ENCODE assay signal across 1 cellular context in the genomic region with DNA sequence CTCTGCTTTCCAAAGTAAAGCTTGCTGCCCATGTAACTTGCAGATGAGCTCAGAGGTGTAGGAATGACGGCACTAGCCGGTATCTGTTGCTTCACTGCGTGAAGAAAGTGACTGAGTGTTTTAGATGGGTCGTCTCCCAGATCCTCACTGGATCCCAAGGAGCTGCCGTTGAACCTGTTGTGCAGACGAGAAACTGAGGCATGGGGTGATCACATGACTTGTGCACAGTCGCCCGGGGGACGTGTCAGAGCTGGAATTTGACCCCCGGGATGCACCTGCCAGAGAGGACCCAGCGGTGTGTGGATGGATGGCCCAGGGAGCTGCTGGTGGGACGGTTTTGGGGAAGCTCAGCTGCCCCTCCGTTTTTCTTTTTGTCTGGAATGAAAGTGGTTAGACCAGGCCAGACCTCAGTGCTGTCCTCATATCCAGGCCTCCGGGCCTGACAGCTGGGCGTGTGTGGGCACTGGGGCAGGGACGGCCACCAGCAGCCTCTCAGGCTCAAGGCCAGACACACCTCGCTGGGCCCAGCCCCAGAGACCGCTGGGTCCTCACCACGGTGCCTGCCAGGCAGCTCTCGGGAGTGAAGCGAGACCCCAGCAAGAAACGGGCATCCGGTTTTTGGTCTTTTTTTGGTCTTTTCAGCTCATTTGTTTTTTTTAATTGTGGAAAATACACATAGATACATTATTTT.
TF ChIP-seq lines count a peak whose summit lies in the region.

No MANE protein-coding gene starts in this region.

TF ChIP-seq in GM23338, 12 proteins besides CTCF, POLR2A, EP300 and RAD21 (continued from another document):
- TF ChIP-seq, protein P1, sequence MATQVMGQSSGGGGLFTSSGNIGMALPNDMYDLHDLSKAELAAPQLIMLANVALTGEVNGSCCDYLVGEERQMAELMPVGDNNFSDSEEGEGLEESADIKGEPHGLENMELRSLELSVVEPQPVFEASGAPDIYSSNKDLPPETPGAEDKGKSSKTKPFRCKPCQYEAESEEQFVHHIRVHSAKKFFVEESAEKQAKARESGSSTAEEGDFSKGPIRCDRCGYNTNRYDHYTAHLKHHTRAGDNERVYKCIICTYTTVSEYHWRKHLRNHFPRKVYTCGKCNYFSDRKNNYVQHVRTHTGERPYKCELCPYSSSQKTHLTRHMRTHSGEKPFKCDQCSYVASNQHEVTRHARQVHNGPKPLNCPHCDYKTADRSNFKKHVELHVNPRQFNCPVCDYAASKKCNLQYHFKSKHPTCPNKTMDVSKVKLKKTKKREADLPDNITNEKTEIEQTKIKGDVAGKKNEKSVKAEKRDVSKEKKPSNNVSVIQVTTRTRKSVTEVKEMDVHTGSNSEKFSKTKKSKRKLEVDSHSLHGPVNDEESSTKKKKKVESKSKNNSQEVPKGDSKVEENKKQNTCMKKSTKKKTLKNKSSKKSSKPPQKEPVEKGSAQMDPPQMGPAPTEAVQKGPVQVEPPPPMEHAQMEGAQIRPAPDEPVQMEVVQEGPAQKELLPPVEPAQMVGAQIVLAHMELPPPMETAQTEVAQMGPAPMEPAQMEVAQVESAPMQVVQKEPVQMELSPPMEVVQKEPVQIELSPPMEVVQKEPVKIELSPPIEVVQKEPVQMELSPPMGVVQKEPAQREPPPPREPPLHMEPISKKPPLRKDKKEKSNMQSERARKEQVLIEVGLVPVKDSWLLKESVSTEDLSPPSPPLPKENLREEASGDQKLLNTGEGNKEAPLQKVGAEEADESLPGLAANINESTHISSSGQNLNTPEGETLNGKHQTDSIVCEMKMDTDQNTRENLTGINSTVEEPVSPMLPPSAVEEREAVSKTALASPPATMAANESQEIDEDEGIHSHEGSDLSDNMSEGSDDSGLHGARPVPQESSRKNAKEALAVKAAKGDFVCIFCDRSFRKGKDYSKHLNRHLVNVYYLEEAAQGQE (IDR thresholded peaks at IDR 0.05; ENCODE audit: unreplicated experiment): no peak
- no peak for TF ChIP-seq ZNF114 (CRISPR knock-in tag; IDR thresholded peaks at IDR 0.05)
- TF ChIP-seq STAT1 (IDR thresholded peaks at IDR 0.05; ENCODE audit: unreplicated experiment): no peak
- TF ChIP-seq NANOG (IDR thresholded peaks at IDR 0.05; ENCODE audit: borderline replicate concordance): no peak
- no peak for TF ChIP-seq POLR2AphosphoS5 (IDR thresholded peaks at IDR 0.05; ENCODE audit: low read depth)
- TF ChIP-seq, protein P2, sequence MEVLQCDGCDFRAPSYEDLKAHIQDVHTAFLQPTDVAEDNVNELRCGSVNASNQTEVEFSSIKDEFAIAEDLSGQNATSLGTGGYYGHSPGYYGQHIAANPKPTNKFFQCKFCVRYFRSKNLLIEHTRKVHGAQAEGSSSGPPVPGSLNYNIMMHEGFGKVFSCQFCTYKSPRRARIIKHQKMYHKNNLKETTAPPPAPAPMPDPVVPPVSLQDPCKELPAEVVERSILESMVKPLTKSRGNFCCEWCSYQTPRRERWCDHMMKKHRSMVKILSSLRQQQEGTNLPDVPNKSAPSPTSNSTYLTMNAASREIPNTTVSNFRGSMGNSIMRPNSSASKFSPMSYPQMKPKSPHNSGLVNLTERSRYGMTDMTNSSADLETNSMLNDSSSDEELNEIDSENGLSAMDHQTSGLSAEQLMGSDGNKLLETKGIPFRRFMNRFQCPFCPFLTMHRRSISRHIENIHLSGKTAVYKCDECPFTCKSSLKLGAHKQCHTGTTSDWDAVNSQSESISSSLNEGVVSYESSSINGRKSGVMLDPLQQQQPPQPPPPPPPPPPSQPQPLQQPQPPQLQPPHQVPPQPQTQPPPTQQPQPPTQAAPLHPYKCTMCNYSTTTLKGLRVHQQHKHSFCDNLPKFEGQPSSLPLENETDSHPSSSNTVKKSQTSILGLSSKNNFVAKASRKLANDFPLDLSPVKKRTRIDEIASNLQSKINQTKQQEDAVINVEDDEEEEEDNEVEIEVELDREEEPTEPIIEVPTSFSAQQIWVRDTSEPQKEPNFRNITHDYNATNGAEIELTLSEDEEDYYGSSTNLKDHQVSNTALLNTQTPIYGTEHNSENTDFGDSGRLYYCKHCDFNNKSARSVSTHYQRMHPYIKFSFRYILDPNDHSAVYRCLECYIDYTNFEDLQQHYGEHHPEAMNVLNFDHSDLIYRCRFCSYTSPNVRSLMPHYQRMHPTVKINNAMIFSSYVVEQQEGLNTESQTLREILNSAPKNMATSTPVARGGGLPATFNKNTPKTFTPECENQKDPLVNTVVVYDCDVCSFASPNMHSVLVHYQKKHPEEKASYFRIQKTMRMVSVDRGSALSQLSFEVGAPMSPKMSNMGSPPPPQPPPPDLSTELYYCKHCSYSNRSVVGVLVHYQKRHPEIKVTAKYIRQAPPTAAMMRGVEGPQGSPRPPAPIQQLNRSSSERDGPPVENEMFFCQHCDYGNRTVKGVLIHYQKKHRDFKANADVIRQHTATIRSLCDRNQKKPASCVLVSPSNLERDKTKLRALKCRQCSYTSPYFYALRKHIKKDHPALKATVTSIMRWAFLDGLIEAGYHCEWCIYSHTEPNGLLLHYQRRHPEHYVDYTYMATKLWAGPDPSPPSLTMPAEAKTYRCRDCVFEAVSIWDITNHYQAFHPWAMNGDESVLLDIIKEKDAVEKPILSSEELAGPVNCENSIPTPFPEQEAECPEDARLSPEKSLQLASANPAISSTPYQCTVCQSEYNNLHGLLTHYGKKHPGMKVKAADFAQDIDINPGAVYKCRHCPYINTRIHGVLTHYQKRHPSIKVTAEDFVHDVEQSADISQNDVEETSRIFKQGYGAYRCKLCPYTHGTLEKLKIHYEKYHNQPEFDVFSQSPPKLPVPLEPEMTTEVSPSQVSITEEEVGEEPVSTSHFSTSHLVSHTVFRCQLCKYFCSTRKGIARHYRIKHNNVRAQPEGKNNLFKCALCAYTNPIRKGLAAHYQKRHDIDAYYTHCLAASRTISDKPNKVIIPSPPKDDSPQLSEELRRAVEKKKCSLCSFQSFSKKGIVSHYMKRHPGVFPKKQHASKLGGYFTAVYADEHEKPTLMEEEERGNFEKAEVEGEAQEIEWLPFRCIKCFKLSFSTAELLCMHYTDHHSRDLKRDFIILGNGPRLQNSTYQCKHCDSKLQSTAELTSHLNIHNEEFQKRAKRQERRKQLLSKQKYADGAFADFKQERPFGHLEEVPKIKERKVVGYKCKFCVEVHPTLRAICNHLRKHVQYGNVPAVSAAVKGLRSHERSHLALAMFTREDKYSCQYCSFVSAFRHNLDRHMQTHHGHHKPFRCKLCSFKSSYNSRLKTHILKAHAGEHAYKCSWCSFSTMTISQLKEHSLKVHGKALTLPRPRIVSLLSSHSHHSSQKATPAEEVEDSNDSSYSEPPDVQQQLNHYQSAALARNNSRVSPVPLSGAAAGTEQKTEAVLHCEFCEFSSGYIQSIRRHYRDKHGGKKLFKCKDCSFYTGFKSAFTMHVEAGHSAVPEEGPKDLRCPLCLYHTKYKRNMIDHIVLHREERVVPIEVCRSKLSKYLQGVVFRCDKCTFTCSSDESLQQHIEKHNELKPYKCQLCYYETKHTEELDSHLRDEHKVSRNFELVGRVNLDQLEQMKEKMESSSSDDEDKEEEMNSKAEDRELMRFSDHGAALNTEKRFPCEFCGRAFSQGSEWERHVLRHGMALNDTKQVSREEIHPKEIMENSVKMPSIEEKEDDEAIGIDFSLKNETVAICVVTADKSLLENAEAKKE (CRISPR knock-in tag; IDR thresholded peaks at IDR 0.05): no peak
- TF ChIP-seq ZNF331 (CRISPR knock-in tag; IDR thresholded peaks at IDR 0.05; ENCODE audit: low read depth): no peak
- no peak for TF ChIP-seq ETS1 (IDR thresholded peaks at IDR 0.05)
TF ChIP-seq in GM23338: peak in this region for 0.
